ENCODE assay signal across 27 cellular contexts in the genomic region with DNA sequence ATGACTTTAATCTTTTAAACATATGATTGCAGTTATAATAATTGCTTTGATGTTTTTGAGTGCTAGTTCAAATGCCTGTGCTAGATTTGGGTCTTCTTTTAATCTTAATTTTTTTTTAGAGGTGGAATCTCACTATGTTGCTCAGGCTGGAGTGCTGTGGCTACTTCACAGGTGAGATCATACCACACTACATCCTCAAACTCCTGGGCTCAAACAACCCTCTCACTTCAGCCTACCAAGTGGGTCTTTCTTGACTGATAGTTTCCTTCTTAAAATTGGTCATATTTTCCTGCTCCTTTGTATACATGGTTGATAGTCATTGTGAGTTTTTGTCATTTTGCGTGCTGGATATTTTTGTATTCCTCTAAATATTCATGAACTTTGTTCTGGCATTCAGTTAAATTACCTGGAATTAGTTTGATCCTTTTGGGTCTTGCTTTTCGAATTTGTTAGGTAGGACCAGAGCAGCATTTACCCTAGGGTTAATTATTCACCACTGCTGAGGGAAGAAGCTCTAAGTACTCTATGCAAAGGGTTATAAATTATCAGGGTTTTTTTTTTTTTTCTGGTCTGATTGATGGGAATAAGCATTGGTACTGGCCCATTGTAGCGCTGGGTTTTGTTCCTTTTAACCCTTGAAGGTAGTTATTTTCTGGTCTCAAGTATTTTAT. TPM values are rescaled to one million over a fixed set of nuclear protein-coding genes. Genes with fewer than 3 reads are reported as not detected.
"Had no signal": no experiment of that assay in that cellular context is flagged by ENCODE, and none has a peak within 500 bp of the region (broad histone marks: within the 10 kb centered on the region; RNA-seq: fewer than 3 reads in every experiment).

No MANE protein-coding gene starts in this region.

- H3K4me1 ChIP-seq: heart left ventricle, left lung, lower lobe of right lung, right atrium auricular region, testis had no signal

- H3K4me1 Mint-ChIP-seq: memory B cell, mesothelial cell of epicardium, natural killer cell, neural crest cell had no signal

- ATAC-seq: heart left ventricle, left lung, lower lobe of right lung, natural killer cell had no signal

- H3K27me3 ChIP-seq: dorsolateral prefrontal cortex, heart left ventricle, left lung, right atrium auricular region, testis had no signal

- H3K4me3 Mint-ChIP-seq: memory B cell, mesothelial cell of epicardium, natural killer cell, neural crest cell had no signal

- FAIRE-seq: frontal cortex had no signal

- H3K4me3 ChIP-seq: dorsolateral prefrontal cortex, heart left ventricle, left lung, lower lobe of right lung, right atrium auricular region, testis had no signal

- H3K27ac ChIP-seq: dorsolateral prefrontal cortex, heart left ventricle, left lung, lower lobe of right lung, right atrium auricular region, testis had no signal

- H3K36me3 Mint-ChIP-seq: memory B cell, mesothelial cell of epicardium, natural killer cell had no signal

- H3K9me3 Mint-ChIP-seq: memory B cell, natural killer cell, neural crest cell had no signal

- H3K36me3 ChIP-seq: heart left ventricle, left lung, lower lobe of right lung, right atrium auricular region had no signal

- DNase-seq: cortex of kidney; dorsolateral prefrontal cortex; effector CD8-positive, alpha-beta T cell; heart left ventricle; hypothalamus; islet precursor cell; left lung; lower lobe of right lung; natural killer cell; posterior cingulate gyrus; small intestine; stimulated activated CD4-positive, alpha-beta T cell treated with anti-CD3 and anti-CD28 coated beads, Interleukin-12 subunit alpha, Interleukin-12 subunit beta, amount 100 ng/mL, for 4 hours; stimulated activated naive CD4-positive, alpha-beta T cell treated with Interleukin-2 at 50 U/mL for 16 hours; testis; trophoblast cell had no signal

- H3K27ac Mint-ChIP-seq: memory B cell, mesothelial cell of epicardium, natural killer cell had no signal

- H3K9me3 ChIP-seq: heart left ventricle, left lung, lower lobe of right lung, right atrium auricular region, testis had no signal

RNA-seq across cellular contexts. Expression of a gene that starts 21.0 kb away (rescaled TPM):
- total RNA-seq: chondrocyte, dorsolateral prefrontal cortex, frontal cortex, heart left ventricle, left lung, lower lobe of right lung, mesothelial cell of epicardium, mucosa of gallbladder, myocyte, natural killer cell, neural crest cell, osteocyte, right atrium auricular region, subcutaneous adipose tissue, urinary bladder had no signal

RNA-seq across cellular contexts. Expression of a gene that starts 40.6 kb away (rescaled TPM):
- total RNA-seq: chondrocyte, frontal cortex, glomerular endothelial cell, heart left ventricle, left lung, lower lobe of right lung, mesothelial cell of epicardium, mucosa of gallbladder, myocyte, natural killer cell, neural crest cell, osteocyte, right atrium auricular region, subcutaneous adipose tissue, urinary bladder had no signal
